ENCODE assay signal across 24 cellular contexts in genomic region chr11:77454867-77455655, GRCh38.
"Had no signal": no experiment of that assay in that cellular context is flagged by ENCODE, and none has a peak within 500 bp of the region (broad histone marks: within the 10 kb centered on the region; RNA-seq: fewer than 3 reads in every experiment).

No MANE protein-coding gene starts in this region.

- H3K27me3 ChIP-seq: adrenal gland, MG63, Peyer's patch, SJSA1 had no signal

- H3K4me3 ChIP-seq: adrenal gland, MG63, Peyer's patch, SJSA1 had no signal

- H3K4me1 ChIP-seq: Peyer's patch, SJSA1 had no signal

- H3K36me3 ChIP-seq: adrenal gland, MG63, Peyer's patch, SJSA1 had no signal

- H3K9me3 ChIP-seq: adrenal gland, MG63, Peyer's patch, SJSA1 had no signal

- H3K27ac Mint-ChIP-seq: activated CD8-positive, alpha-beta T cell treated with anti-CD3 and anti-CD28 coated beads, Interleukin-2, amount 10 ng/mL, durations not matched to agents 7 days and 5 days; activated naive CD8-positive, alpha-beta T cell treated with anti-CD3 and anti-CD28 coated beads, Interleukin-2, amount 10 ng/mL, durations not matched to agents 7 days and 5 days had no signal

- DNase-seq: activated CD4-positive, alpha-beta T cell treated with anti-CD3 and anti-CD28 coated beads for 4 hours; activated CD8-positive, alpha-beta memory T cell treated with anti-CD3 and anti-CD28 coated beads, Interleukin-2, amount 50 U/mL, for 48 hours; activated CD8-positive, alpha-beta T cell treated with anti-CD3 and anti-CD28 coated beads, Interleukin-2, amount 10 ng/mL, durations not matched to agents 7 days and 5 days; activated naive CD4-positive, alpha-beta T cell treated with anti-CD3 and anti-CD28 coated beads, Interleukin-2, amount 50 U/mL, for 16 hours; activated naive CD8-positive, alpha-beta T cell treated with anti-CD3 and anti-CD28 coated beads, Interleukin-2, amount 10 ng/mL, durations not matched to agents 7 days and 5 days; activated T-cell treated with anti-CD3 and anti-CD28 coated beads, Interleukin-2, amount 50 U/mL, for 1 hour; adrenal gland; anterior cingulate cortex; cerebellar nuclear complex; MG63; NCI-H1092 treated with DMSO at 0.1 percent for 48 hours; NCI-H1417 treated with DMSO at 0.1 percent for 48 hours; NCI-H1694; NCI-H2029; NCI-H2107; NCI-H345; NCI-H510A; NCI-H526 treated with DMSO at 0.1 percent for 48 hours; Peyer's patch; SHP77; T-helper 1 cell had no signal

- H3K9me3 Mint-ChIP-seq: activated naive CD8-positive, alpha-beta T cell treated with anti-CD3 and anti-CD28 coated beads, Interleukin-2, amount 10 ng/mL, durations not matched to agents 7 days and 5 days had no signal

- H3K4me3 Mint-ChIP-seq: activated CD8-positive, alpha-beta T cell treated with anti-CD3 and anti-CD28 coated beads, Interleukin-2, amount 10 ng/mL, durations not matched to agents 7 days and 5 days; activated naive CD8-positive, alpha-beta T cell treated with anti-CD3 and anti-CD28 coated beads, Interleukin-2, amount 10 ng/mL, durations not matched to agents 7 days and 5 days had no signal

- ATAC-seq: activated CD4-positive, CD25-positive, alpha-beta regulatory T cell treated with anti-CD3 and anti-CD28 coated beads, Interleukin-2, amount 50 U/mL, for 24 hours; activated CD8-positive, alpha-beta T cell treated with anti-CD3 and anti-CD28 coated beads, Interleukin-2, amount 10 ng/mL, durations not matched to agents 7 days and 5 days had no signal

- H3K27ac ChIP-seq: adrenal gland, Peyer's patch, SJSA1, VCaP had no signal
